20 cellular contexts compared by ENCODE assay signal in the genomic region with DNA sequence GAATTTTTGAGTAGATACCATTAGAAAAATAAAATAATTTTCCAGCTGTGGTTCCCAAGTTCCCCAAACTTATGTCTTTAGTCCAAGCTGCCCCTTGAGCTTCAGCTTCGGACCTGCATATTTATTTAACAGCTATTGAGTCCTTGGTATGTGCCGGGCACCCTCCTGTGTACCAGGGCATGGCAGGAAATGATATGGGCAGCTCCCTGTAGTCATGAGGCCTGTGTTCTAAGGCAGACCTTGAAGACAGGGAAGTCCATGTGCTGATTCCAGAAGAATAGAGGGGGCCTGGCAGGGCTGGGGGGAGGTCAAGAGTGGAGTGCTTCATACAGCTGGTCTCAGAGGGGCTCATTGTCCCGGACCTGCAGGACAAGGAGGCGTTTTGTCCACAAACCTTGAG. TPM values are rescaled to one million over a fixed set of nuclear protein-coding genes. Genes with fewer than 3 reads are reported as not detected.
A peak's percentile ranks its signal among the peaks of the same experiment; 100 is the strongest.
DNase-seq lines count a peak whose midpoint lies in the region; ATAC-seq and TF ChIP-seq lines count a peak whose summit lies in the region.
"Had no signal": no experiment of that assay in that cellular context is flagged by ENCODE, and none has a peak within 500 bp of the region (broad histone marks: within the 10 kb centered on the region; RNA-seq: fewer than 3 reads in every experiment).

No MANE protein-coding gene starts in this region.

- no peak overlapping the region for H3K23ac ChIP-seq in neuronal stem cell (ENCODE audit: low read depth, low read length, poor library complexity)

- H3K36me3 ChIP-seq in KMS-11 (ENCODE audit: insufficient read depth) (no peaks in the 10 kb centered on the region), neuronal stem cell (replicated peaks in 1 of 2; ENCODE audit: control insufficient read depth in 2 of 2, insufficient read depth in 2 of 2, low read length in 2 of 2) (no peaks in the 10 kb centered on the region)
- H3K36me3 ChIP-seq: ovary, upper lobe of left lung had no signal

- H3K4me1 Mint-ChIP-seq in activated CD8-positive, alpha-beta memory T cell treated with anti-CD3 and anti-CD28 coated beads, Interleukin-2, amount 10 ng/mL, durations not matched to agents 7 days and 5 days: peaks cover 75% of the 10 kb centered on the region
- peaks cover 40% of the 10 kb centered on the region for H3K4me1 Mint-ChIP-seq in activated naive CD8-positive, alpha-beta T cell treated with anti-CD3 and anti-CD28 coated beads, Interleukin-2, amount 10 ng/mL, durations not matched to agents 7 days and 5 days

- no peak overlapping the region for H2BK12ac ChIP-seq in neuronal stem cell (ENCODE audit: low read length)

- H3K27me3 Mint-ChIP-seq in activated CD8-positive, alpha-beta memory T cell treated with anti-CD3 and anti-CD28 coated beads, Interleukin-2, amount 10 ng/mL, durations not matched to agents 7 days and 5 days: no peaks in the 10 kb centered on the region
- H3K27me3 Mint-ChIP-seq in activated naive CD8-positive, alpha-beta T cell treated with anti-CD3 and anti-CD28 coated beads, Interleukin-2, amount 10 ng/mL, durations not matched to agents 7 days and 5 days: no peaks in the 10 kb centered on the region

- peaks cover 14% of the 10 kb centered on the region for H3K36me3 Mint-ChIP-seq in activated CD8-positive, alpha-beta memory T cell treated with anti-CD3 and anti-CD28 coated beads, Interleukin-2, amount 10 ng/mL, durations not matched to agents 7 days and 5 days
- H3K36me3 Mint-ChIP-seq in activated naive CD8-positive, alpha-beta T cell treated with anti-CD3 and anti-CD28 coated beads, Interleukin-2, amount 10 ng/mL, durations not matched to agents 7 days and 5 days: peaks cover 1% of the 10 kb centered on the region

- no peak overlapping the region for H2AK5ac ChIP-seq in neuronal stem cell (ENCODE audit: low read depth, low read length)

- H2BK120ac ChIP-seq in neuronal stem cell (ENCODE audit: low read depth, low read length): no peak overlapping the region

- peak overlapping the region; percentile 12 for H3K18ac ChIP-seq in neuronal stem cell (ENCODE audit: low read length)

- peaks cover 0 to 4% of the 10 kb centered on the region in 2 donors for H3K9me3 ChIP-seq in neuronal stem cell (replicated peaks in 1 of 2; ENCODE audit: control insufficient read depth in 2 of 2, insufficient read depth in 1 of 2, low read depth in 1 of 2, low read length in 2 of 2)
- H3K9me3 ChIP-seq: ovary, upper lobe of left lung had no signal

- no peaks in the 10 kb centered on the region for H3K79me1 ChIP-seq in neuronal stem cell (ENCODE audit: low read depth, low read length)

- H4K20me1 ChIP-seq in KMS-11 (ENCODE audit: insufficient read depth): peaks cover 4% of the 10 kb centered on the region; the same call in 1 of the 2 replicates

- H3K4me3 Mint-ChIP-seq in activated CD8-positive, alpha-beta memory T cell treated with anti-CD3 and anti-CD28 coated beads, Interleukin-2, amount 10 ng/mL, durations not matched to agents 7 days and 5 days: peak overlapping the region; percentile 75
- no peak overlapping the region for H3K4me3 Mint-ChIP-seq in activated naive CD8-positive, alpha-beta T cell treated with anti-CD3 and anti-CD28 coated beads, Interleukin-2, amount 10 ng/mL, durations not matched to agents 7 days and 5 days

- H3K9me3 Mint-ChIP-seq in activated CD8-positive, alpha-beta memory T cell treated with anti-CD3 and anti-CD28 coated beads, Interleukin-2, amount 10 ng/mL, durations not matched to agents 7 days and 5 days (ENCODE audit: low read depth): no peaks in the 10 kb centered on the region
- H3K9me3 Mint-ChIP-seq in activated naive CD8-positive, alpha-beta T cell treated with anti-CD3 and anti-CD28 coated beads, Interleukin-2, amount 10 ng/mL, durations not matched to agents 7 days and 5 days: no peaks in the 10 kb centered on the region

- peaks cover 92% of the 10 kb centered on the region for H3K79me2 ChIP-seq in KMS-11 (ENCODE audit: insufficient read depth, low read depth)

- H2AFZ ChIP-seq in KMS-11 (ENCODE audit: low read depth): no peak overlapping the region
- no peak overlapping the region for H2AFZ ChIP-seq in neuronal stem cell (ENCODE audit: low read length)

- no peak overlapping the region for H2BK15ac ChIP-seq in neuronal stem cell (ENCODE audit: low read length)

- peak overlapping the region; percentile 86 for H3K4me2 ChIP-seq in KMS-11
- no peak overlapping the region for H3K4me2 ChIP-seq in neuronal stem cell (ENCODE audit: insufficient read depth, low read length, poor library complexity, severe bottlenecking)

- TF ChIP-seq CTCF in KMS-11 (conservative IDR thresholded peaks at IDR 0.05; ENCODE audit: low read depth, low read length): no peak
- no peak for TF ChIP-seq CTCF in foreskin fibroblast (IDR thresholded peaks at IDR 0.05; ENCODE audit: low read depth, low read length)

- H3K27ac ChIP-seq in KMS-11: peak overlapping the region; percentile 78; the same call in 1 of the 2 replicates
- H3K27ac ChIP-seq in neuronal stem cell (replicated peaks; ENCODE audit: low read length): no peak overlapping the region
- H3K27ac ChIP-seq: ovary had no signal

- no peak overlapping the region for H2BK5ac ChIP-seq in neuronal stem cell (ENCODE audit: low read length)

- no peaks in the 10 kb centered on the region for H3K27me3 ChIP-seq in KMS-11 (ENCODE audit: insufficient read depth, low read depth)
- no peaks in the 10 kb centered on the region for H3K27me3 ChIP-seq in neuronal stem cell (ENCODE audit: control insufficient read depth in 3 of 3, insufficient read depth in 3 of 3, low read depth in 1 of 3, low read length in 3 of 3)
- H3K27me3 ChIP-seq: ovary, upper lobe of left lung had no signal

- CTCF ChIA-PET in activated CD8-positive, alpha-beta memory T cell treated with anti-CD3 and anti-CD28 coated beads, Interleukin-2, amount 10 ng/mL, durations not matched to agents 7 days and 5 days (lab: Charles Lee): interaction anchor here (0.9 to 1.8 kb wide), 2 partner anchors 9 to 12 kb away, joined by 4 to 5 read pairs; no protein-coding TSS in a partner anchor

- no peak overlapping the region for H4K8ac ChIP-seq in neuronal stem cell (ENCODE audit: low read depth, low read length)

- H4K91ac ChIP-seq in neuronal stem cell (ENCODE audit: low read depth, low read length, poor library complexity): no peak overlapping the region

- POLR2A ChIA-PET in activated naive CD8-positive, alpha-beta T cell treated with anti-CD3 and anti-CD28 coated beads, Interleukin-2, amount 10 ng/mL, durations not matched to agents 7 days and 5 days (lab: Charles Lee): no interaction called here

- H3K4me1 ChIP-seq in KMS-11 (ENCODE audit: low read depth, poor library complexity, severe bottlenecking): peaks cover 84% of the 10 kb centered on the region
- peaks cover 0 to 2% of the 10 kb centered on the region in 2 donors for H3K4me1 ChIP-seq in neuronal stem cell (ENCODE audit: control insufficient read depth in 2 of 2, insufficient read depth in 1 of 2, low read depth in 1 of 2, low read length in 2 of 2)

- no peak overlapping the region for H3K4me3 ChIP-seq in KMS-11 (IDR thresholded peaks at IDR 0.05; ENCODE audit: insufficient read depth, low read depth, low read length)
- H3K4me3 ChIP-seq in neuronal stem cell (ENCODE audit: low read length in 2 of 2): no peak overlapping the region
- H3K4me3 ChIP-seq in foreskin fibroblast (ENCODE audit: low read depth in 1 of 2, low read length in 2 of 2): no peak overlapping the region
- H3K4me3 ChIP-seq: ovary, upper lobe of left lung had no signal

- no peak overlapping the region for H3K14ac ChIP-seq in neuronal stem cell (ENCODE audit: low read length)

- peak overlapping the region; percentile 36; the same call in 1 of the 2 replicates for H3K9ac ChIP-seq in KMS-11
- no peak overlapping the region for H3K9ac ChIP-seq in neuronal stem cell (ENCODE audit: low read depth, low read length, poor library complexity)

- H3K27ac Mint-ChIP-seq in activated CD8-positive, alpha-beta memory T cell treated with anti-CD3 and anti-CD28 coated beads, Interleukin-2, amount 10 ng/mL, durations not matched to agents 7 days and 5 days: peak overlapping the region; percentile 91
- peak overlapping the region; percentile 94 for H3K27ac Mint-ChIP-seq in activated naive CD8-positive, alpha-beta T cell treated with anti-CD3 and anti-CD28 coated beads, Interleukin-2, amount 10 ng/mL, durations not matched to agents 7 days and 5 days

- ATAC-seq in activated CD8-positive, alpha-beta memory T cell treated with anti-CD3 and anti-CD28 coated beads, Interleukin-2, amount 10 ng/mL, durations not matched to agents 7 days and 5 days: no peak
- ATAC-seq in activated naive CD8-positive, alpha-beta T cell treated with anti-CD3 and anti-CD28 coated beads, Interleukin-2, amount 10 ng/mL, durations not matched to agents 7 days and 5 days (ENCODE audit: low read depth): no peak
- ATAC-seq in GM21576 (IDR thresholded peaks at IDR 0.05; ENCODE audit: unreplicated experiment): no peak

- no peak for DNase-seq in activated CD8-positive, alpha-beta memory T cell treated with anti-CD3 and anti-CD28 coated beads, Interleukin-2, amount 10 ng/mL, durations not matched to agents 7 days and 5 days
- no peak for DNase-seq in activated CD8-positive, alpha-beta memory T cell treated with anti-CD3 and anti-CD28 coated beads, Interleukin-2, amount 50 U/mL, for 4 hours
- no peak for DNase-seq in activated naive CD8-positive, alpha-beta T cell treated with anti-CD3 and anti-CD28 coated beads, Interleukin-2, amount 10 ng/mL, durations not matched to agents 7 days and 5 days
- DNase-seq in neuronal stem cell (ENCODE audit: low spot score) (no peak), foreskin fibroblast (no peak), SK-N-DZ (ENCODE audit: low spot score) (no peak)
- DNase-seq: ACHN; activated CD4-positive, CD25-positive, alpha-beta regulatory T cell treated with anti-CD3 and anti-CD28 coated beads, Interleukin-2, amount 50 U/mL, for 72 hours; activated gamma-delta T cell; COR-L47; effector CD8-positive, alpha-beta T cell; IMR-90; NCI-H1048; NCI-H2107; NCI-H774; ovary; RPMI8226; upper lobe of left lung had no signal

- WGBS in neuronal stem cell (ENCODE audit: extremely low coverage in 2 of 2, insufficient read length in 2 of 2, insufficient replicate concordance in 1 of 2), 2 donors: no CpG with 5 or more reads among the region's 4 CpGs

- no peak overlapping the region for H3K4ac ChIP-seq in neuronal stem cell (ENCODE audit: low read length)

RNA-seq across cellular contexts. Expression of a gene that starts 29.2 kb away (rescaled TPM):
- 10 to 100 TPM; 49.5 to 78.1 TPM for total RNA-seq in activated CD8-positive, alpha-beta memory T cell treated with anti-CD3 and anti-CD28 coated beads, Interleukin-2, amount 10 ng/mL, durations not matched to agents 7 days and 5 days
- 10 to 100 TPM; 31.1 to 32.9 TPM for total RNA-seq in activated naive CD8-positive, alpha-beta T cell treated with anti-CD3 and anti-CD28 coated beads, Interleukin-2, amount 10 ng/mL, durations not matched to agents 7 days and 5 days
- polyA plus RNA-seq in neuronal stem cell (2013, experiment 1 of 2): 16.4 TPM
- 16.2 TPM for polyA plus RNA-seq in neuronal stem cell (2013, experiment 2 of 2)
- polyA plus RNA-seq in SK-N-DZ (2014; cell fraction: cytosol; rRNA removed): 5.3 and 5.4 TPM in 2 replicates
- 4.7 and 5.9 TPM in 2 replicates for polyA plus RNA-seq in SK-N-DZ (2014; cell fraction: nucleus; rRNA removed)
